Comparison of ENCODE assay signal across 1 cellular context in the genomic region with DNA sequence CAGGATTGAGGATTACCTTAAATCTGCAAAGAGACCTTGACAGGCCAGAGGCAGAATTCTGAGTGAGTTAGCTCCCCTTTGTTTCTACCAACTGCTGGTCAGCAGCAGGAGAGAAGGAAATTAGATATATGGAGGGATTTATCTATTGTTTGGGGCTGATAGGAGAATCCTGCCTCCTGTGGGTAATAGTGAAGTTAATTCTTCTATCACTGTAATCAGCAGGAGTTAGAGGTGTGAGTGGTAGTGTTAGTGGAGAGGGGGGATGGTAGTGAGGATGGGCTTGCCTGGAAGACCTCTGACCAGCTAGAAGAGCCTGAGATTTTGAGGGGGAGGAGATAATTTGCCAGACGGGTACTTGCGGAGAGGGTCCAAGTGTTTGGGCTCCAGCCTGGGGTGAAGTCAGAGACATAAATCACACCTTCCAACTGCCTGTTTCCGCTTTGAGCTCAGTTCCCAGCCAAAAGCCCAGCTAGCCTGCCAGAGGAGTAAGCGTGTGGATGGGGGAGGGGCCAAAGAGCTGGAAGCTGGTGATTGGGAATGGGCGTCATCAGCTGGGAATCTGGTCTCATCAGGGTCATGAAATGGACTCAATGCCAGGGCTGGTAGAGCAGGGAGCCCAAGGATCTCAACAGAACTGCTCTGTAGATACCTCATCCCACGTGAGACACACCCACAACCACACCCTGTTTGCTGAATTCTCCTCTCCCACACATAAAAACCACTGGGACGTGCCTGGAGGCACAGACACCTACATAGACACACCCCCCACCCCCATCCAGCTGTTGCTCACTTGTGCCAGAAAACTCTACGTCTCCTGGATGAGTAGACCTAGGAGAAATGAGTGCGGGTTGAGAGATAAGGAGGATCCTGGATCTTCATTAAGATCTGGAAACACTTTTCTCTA.
TF ChIP-seq lines count a peak whose summit lies in the region.

No MANE protein-coding gene starts in this region.

TF ChIP-seq in H1, 55 proteins besides CTCF, POLR2A, EP300 and RAD21:
- TF ChIP-seq, protein P1, sequence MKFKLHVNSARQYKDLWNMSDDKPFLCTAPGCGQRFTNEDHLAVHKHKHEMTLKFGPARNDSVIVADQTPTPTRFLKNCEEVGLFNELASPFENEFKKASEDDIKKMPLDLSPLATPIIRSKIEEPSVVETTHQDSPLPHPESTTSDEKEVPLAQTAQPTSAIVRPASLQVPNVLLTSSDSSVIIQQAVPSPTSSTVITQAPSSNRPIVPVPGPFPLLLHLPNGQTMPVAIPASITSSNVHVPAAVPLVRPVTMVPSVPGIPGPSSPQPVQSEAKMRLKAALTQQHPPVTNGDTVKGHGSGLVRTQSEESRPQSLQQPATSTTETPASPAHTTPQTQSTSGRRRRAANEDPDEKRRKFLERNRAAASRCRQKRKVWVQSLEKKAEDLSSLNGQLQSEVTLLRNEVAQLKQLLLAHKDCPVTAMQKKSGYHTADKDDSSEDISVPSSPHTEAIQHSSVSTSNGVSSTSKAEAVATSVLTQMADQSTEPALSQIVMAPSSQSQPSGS (IDR thresholded peaks at IDR 0.05; ENCODE audit: low read length), result no peak
- peak; percentile 65 for TF ChIP-seq ASH2L (IDR thresholded peaks at IDR 0.05; ENCODE audit: low read length)
- peak; percentile 33 for TF ChIP-seq EZH2 (IDR thresholded peaks at IDR 0.05; ENCODE audit: low read depth, low read length, severe bottlenecking)
- no peak for TF ChIP-seq BCL11A (IDR thresholded peaks at IDR 0.05; ENCODE audit: low read depth in 2 of 2, low read length in 2 of 2)
- TF ChIP-seq CREB1 (IDR thresholded peaks at IDR 0.05), result 0 out of 2 replicates have a peak, but pooled peaks have one; percentile 6
- 0 out of 2 replicates have a peak, but pooled peaks have one; percentile 34 for TF ChIP-seq POLR2AphosphoS5 (IDR thresholded peaks at IDR 0.05; ENCODE audit: low read depth, low read length)
- no peak for TF ChIP-seq TCF12 (IDR thresholded peaks at IDR 0.05; ENCODE audit: low read depth, low read length)
- 0 out of 2 replicates have a peak, but pooled peaks have one; percentile 6 for TF ChIP-seq EGR1 (IDR thresholded peaks at IDR 0.05; ENCODE audit: borderline replicate concordance, low read depth, low read length)
- TF ChIP-seq, protein P2, sequence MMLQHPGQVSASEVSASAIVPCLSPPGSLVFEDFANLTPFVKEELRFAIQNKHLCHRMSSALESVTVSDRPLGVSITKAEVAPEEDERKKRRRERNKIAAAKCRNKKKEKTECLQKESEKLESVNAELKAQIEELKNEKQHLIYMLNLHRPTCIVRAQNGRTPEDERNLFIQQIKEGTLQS (IDR thresholded peaks at IDR 0.05; ENCODE audit: insufficient read depth, low read depth, low read length), result no peak
